Comparison of ENCODE assay signal across 1 cellular context in genomic region chr17:58631523-58632323, GRCh38.
TF ChIP-seq lines count a peak whose summit lies in the region.

No MANE protein-coding gene starts in this region.

TF ChIP-seq in K562, 482 proteins besides CTCF, POLR2A, EP300 and RAD21 (continued from another document and continues in another):
- TF ChIP-seq FOSL1 (tag; conservative IDR thresholded peaks at IDR 0.05) = peak; percentile 81
- peak; percentile 49 for TF ChIP-seq TAL1 (IDR thresholded peaks at IDR 0.05)
- TF ChIP-seq THRAP3 (IDR thresholded peaks at IDR 0.05; ENCODE audit: borderline replicate concordance) = peak; percentile 99
- peak; percentile 74 for TF ChIP-seq SOX6 (IDR thresholded peaks at IDR 0.05)
- TF ChIP-seq HBP1 (CRISPR knock-in tag; IDR thresholded peaks at IDR 0.05) = peak; percentile 100
- TF ChIP-seq ZNF449 (CRISPR knock-in tag; IDR thresholded peaks at IDR 0.05) = 0 out of 2 replicates have a peak, but pooled peaks have one; percentile 62
- 0 out of 2 replicates have a peak, but pooled peaks have one; percentile 13 for TF ChIP-seq TARDBP (IDR thresholded peaks at IDR 0.05)
- TF ChIP-seq NR1H2 (CRISPR knock-in tag; IDR thresholded peaks at IDR 0.05) = no peak; the same call in 1 of the 2 replicates
- no peak for TF ChIP-seq USF2 (CRISPR knock-in tag; IDR thresholded peaks at IDR 0.05)
- TF ChIP-seq MED1 (CRISPR knock-in tag; IDR thresholded peaks at IDR 0.05; ENCODE audit: borderline replicate concordance) = peak; percentile 97; the same call in 1 of the 2 replicates
- TF ChIP-seq ZNF444 (CRISPR knock-in tag; IDR thresholded peaks at IDR 0.05) = peak; percentile 95
- no peak for TF ChIP-seq HDGF (IDR thresholded peaks at IDR 0.05)
- peak; percentile 82 for TF ChIP-seq HDAC3 (IDR thresholded peaks at IDR 0.05; ENCODE audit: borderline replicate concordance, partially characterized antibody)
- peak; percentile 97 for TF ChIP-seq ZBTB17 (CRISPR knock-in tag; IDR thresholded peaks at IDR 0.05)
- peak; percentile 80; the same call in 1 of the 2 replicates for TF ChIP-seq ZNF609 (CRISPR knock-in tag; IDR thresholded peaks at IDR 0.05; ENCODE audit: borderline replicate concordance)
- peak; percentile 54 for TF ChIP-seq RFX1 (IDR thresholded peaks at IDR 0.05)
- peak; percentile 69; the same call in 1 of the 2 replicates for TF ChIP-seq GABPB1 (CRISPR knock-in tag; IDR thresholded peaks at IDR 0.05)
- TF ChIP-seq FOXJ3 (CRISPR knock-in tag; IDR thresholded peaks at IDR 0.05) = no peak
- TF ChIP-seq PHB2 (IDR thresholded peaks at IDR 0.05; ENCODE audit: low read depth) = peak; percentile 90
- no peak for TF ChIP-seq RREB1 (CRISPR knock-in tag; IDR thresholded peaks at IDR 0.05)
- TF ChIP-seq FOXK1 (CRISPR knock-in tag; IDR thresholded peaks at IDR 0.05; ENCODE audit: borderline replicate concordance) = no peak; the same call in 1 of the 2 replicates
- TF ChIP-seq ZHX1 (conservative IDR thresholded peaks at IDR 0.05; ENCODE audit: low read length) = peak; percentile 97
- no peak for TF ChIP-seq EHMT2 (IDR thresholded peaks at IDR 0.05)
- peak; percentile 92 for TF ChIP-seq ZNF23 (CRISPR knock-in tag; IDR thresholded peaks at IDR 0.05)
- peak; percentile 99 for TF ChIP-seq NBN (IDR thresholded peaks at IDR 0.05; ENCODE audit: low read depth)
- no peak for TF ChIP-seq RBM22 (IDR thresholded peaks at IDR 0.05; ENCODE audit: low read depth, low read length, poor library complexity, severe bottlenecking)
- no peak for TF ChIP-seq CBX2 (IDR thresholded peaks at IDR 0.05; ENCODE audit: insufficient read depth, low read length, poor library complexity, severe bottlenecking)
- peak; percentile 98 to 99 for TF ChIP-seq MLLT1 (IDR thresholded peaks at IDR 0.05)
- peak; percentile 100 for TF ChIP-seq CHCHD3 (CRISPR knock-in tag; IDR thresholded peaks at IDR 0.05)
- peak; percentile 97 for TF ChIP-seq ZNF253 (CRISPR knock-in tag; conservative IDR thresholded peaks at IDR 0.05)
- peak in 1 of 2 experiments; percentile 99; a peak in 2 of 4 replicates for TF ChIP-seq MLX (CRISPR knock-in tag; conservative IDR thresholded peaks at IDR 0.05)
- TF ChIP-seq MBD2 (IDR thresholded peaks at IDR 0.05; ENCODE audit: borderline replicate concordance, low read depth) = peak; percentile 97
- TF ChIP-seq CEBPB (tag; IDR thresholded peaks at IDR 0.05) = peak; percentile 75
- no peak for TF ChIP-seq SREBF2 (CRISPR knock-in tag; IDR thresholded peaks at IDR 0.05)
- TF ChIP-seq POLR2B (IDR thresholded peaks at IDR 0.05; ENCODE audit: low read depth, partially characterized antibody) = peak; percentile 100
- TF ChIP-seq BMI1 (IDR thresholded peaks at IDR 0.05; ENCODE audit: low read length) = peak; percentile 50; the same call in 1 of the 2 replicates
- TF ChIP-seq SRSF7 (optimal IDR thresholded peaks at IDR 0.05; ENCODE audit: low read depth, low read length) = no peak
- no peak for TF ChIP-seq DIDO1 (tag; IDR thresholded peaks at IDR 0.05; ENCODE audit: low read depth)
- no peak for TF ChIP-seq MIER1 (IDR thresholded peaks at IDR 0.05; ENCODE audit: low read depth)
- TF ChIP-seq NONO (IDR thresholded peaks at IDR 0.05; ENCODE audit: low read depth in 2 of 2, low read length in 1 of 2) = peak; percentile 86 to 89
- peak; percentile 40; the same call in 1 of the 2 replicates for TF ChIP-seq ZNF175 (CRISPR knock-in tag; IDR thresholded peaks at IDR 0.05; ENCODE audit: low read depth)
